Comparison of ENCODE assay signal across 24 cellular contexts in the genomic region with DNA sequence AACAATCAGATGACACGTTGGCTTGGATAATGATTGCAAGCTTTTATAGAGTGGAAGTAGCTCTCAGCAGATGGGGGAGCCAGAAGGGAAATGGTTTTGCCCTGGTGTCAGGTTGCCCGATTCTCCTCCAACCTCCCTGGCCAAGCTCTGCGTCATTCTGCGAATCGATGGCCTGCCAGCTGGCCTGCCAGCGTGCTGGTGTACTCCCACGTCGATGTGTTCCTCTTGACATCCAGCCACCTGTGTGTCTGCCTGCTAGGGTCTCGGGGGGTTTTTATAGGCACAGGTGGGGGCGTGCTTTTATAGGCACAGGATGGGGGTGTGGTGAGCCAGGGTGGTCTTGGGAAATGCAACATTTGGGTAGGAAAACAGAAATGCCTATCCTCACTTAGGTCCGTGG. TPM values are rescaled to one million over a fixed set of nuclear protein-coding genes. Genes with fewer than 3 reads are reported as not detected.
DNase-seq lines count a peak whose midpoint lies in the region; ATAC-seq and TF ChIP-seq lines count a peak whose summit lies in the region.
"Had no signal": no experiment of that assay in that cellular context is flagged by ENCODE, and none has a peak within 500 bp of the region (broad histone marks: within the 10 kb centered on the region; RNA-seq: fewer than 3 reads in every experiment).

No MANE protein-coding gene starts in this region.

- H3K4me3 Mint-ChIP-seq in endodermal cell = no peak overlapping the region
- H3K4me3 Mint-ChIP-seq: activated CD4-positive, alpha-beta T cell treated with anti-CD3 and anti-CD28 coated beads for 36 hours; central memory CD8-positive, alpha-beta T cell had no signal

- H3K27ac Mint-ChIP-seq in endodermal cell = no peak overlapping the region
- H3K27ac Mint-ChIP-seq: activated CD4-positive, alpha-beta T cell treated with anti-CD3 and anti-CD28 coated beads for 36 hours had no signal

- ATAC-seq in gastrocnemius medialis = peak; percentile 64 to 77
- ATAC-seq: activated CD4-positive, alpha-beta T cell treated with anti-CD3 and anti-CD28 coated beads for 36 hours; GM12878 had no signal

- H3K27me3 ChIP-seq in HUES64 (ENCODE audit: insufficient read depth, low read length) = no peaks in the 10 kb centered on the region
- no peaks in the 10 kb centered on the region for H3K27me3 ChIP-seq in endodermal cell (ENCODE audit: control insufficient read depth, insufficient read depth, low read length, poor library complexity, severe bottlenecking)
- H3K27me3 ChIP-seq in gastrocnemius medialis = no peaks in the 10 kb centered on the region
- H3K27me3 ChIP-seq: suprapubic skin had no signal

- intact Hi-C loops in gastrocnemius medialis (cut with DNase I; ENCODE audit: low total_unique reads) = no loop called here

- peaks cover 12% of the 10 kb centered on the region for H3K36me3 Mint-ChIP-seq in endodermal cell (ENCODE audit: low read depth)

- H3K9me3 Mint-ChIP-seq in endodermal cell = peaks cover 25% of the 10 kb centered on the region

- in situ Hi-C loops in gastrocnemius medialis (cut with MboI; ENCODE audit: low sequenced_read_pairs in 4 of 4) = no loop called here

- TF ChIP-seq CTCF in endodermal cell (conservative IDR thresholded peaks at IDR 0.05) = no peak
- no peak for TF ChIP-seq CTCF in gastrocnemius medialis (IDR thresholded peaks at IDR 0.05 in 4 of 5, conservative IDR thresholded peaks at IDR 0.05 in 1 of 5)

- DNase-seq in NCI-H446 treated with DMSO at 0.1 percent for 48 hours (lab: John Stamatoyannopoulos, UW) (peak; percentile 86), endodermal cell (peak; percentile 39), gastrocnemius medialis (peak; percentile 74 to 91), 8988T (no peak), NOMO-1 treated with dmso at 0.1 percent for 144 hours (lab: John Stamatoyannopoulos, UW; ENCODE audit: unreplicated experiment) (no peak), kidney tubule cell (ENCODE audit: low spot score) (no peak)
- no peak for DNase-seq in activated effector memory CD4-positive, alpha-beta T cell treated with anti-CD3 and anti-CD28 coated beads, Interleukin-2, amount 50 U/mL, for 16 hours
- DNase-seq: activated CD4-positive, alpha-beta T cell treated with anti-CD3 and anti-CD28 coated beads for 36 hours; activated CD8-positive, alpha-beta memory T cell treated with anti-CD3 and anti-CD28 coated beads, Interleukin-2, amount 50 U/mL, for 4 hours; activated gamma-delta T cell treated with Interleukin-2 at 50 U/mL for 16 hours; amygdala; COR-L47; hippocampal formation; left ventricle myocardium inferior; NCI-H1048; NCI-H226; nucleus accumbens; SK-N-SH; stimulated activated CD4-positive, alpha-beta T cell treated with anti-CD3 and anti-CD28 coated beads, Interleukin-4, amount 100 ng/mL, for 1 hour; T1000 had no signal

- no peaks in the 10 kb centered on the region for H3K9me3 ChIP-seq in HUES64 (ENCODE audit: insufficient read depth, low read depth, low read length)
- H3K9me3 ChIP-seq in endodermal cell (ENCODE audit: control insufficient read depth, low read length) = peaks cover 28% of the 10 kb centered on the region
- H3K9me3 ChIP-seq in gastrocnemius medialis = no peaks in the 10 kb centered on the region
- H3K9me3 ChIP-seq: suprapubic skin had no signal

- no peak overlapping the region; the same call in 1 of the 2 replicates for H3K27ac ChIP-seq in HUES64 (ENCODE audit: low read depth, low read length)
- no peak overlapping the region for H3K27ac ChIP-seq in endodermal cell (ENCODE audit: low read depth, low read length)
- peak overlapping the region; percentile 78 to 86 (median 84) for H3K27ac ChIP-seq in gastrocnemius medialis
- H3K27ac ChIP-seq: left ventricle myocardium inferior, suprapubic skin had no signal

- WGBS in HUES64 = 84% methylated on average over 11 of the region's 11 CpGs
- 87 to 100% methylated on average over 3 to 11 of the region's 11 CpGs for WGBS in endodermal cell (ENCODE audit: insufficient coverage in 1 of 2, insufficient read length in 1 of 2), 2 experiments

- no peaks in the 10 kb centered on the region for H3K27me3 Mint-ChIP-seq in endodermal cell (ENCODE audit: insufficient read depth)
- H3K27me3 Mint-ChIP-seq: activated CD4-positive, alpha-beta T cell treated with anti-CD3 and anti-CD28 coated beads for 36 hours; central memory CD8-positive, alpha-beta T cell had no signal

- H3K4me1 ChIP-seq in HUES64 (ENCODE audit: insufficient read depth, low read length) = peaks cover 40% of the 10 kb centered on the region
- H3K4me1 ChIP-seq in endodermal cell (ENCODE audit: control insufficient read depth, insufficient read depth, low read length) = no peaks in the 10 kb centered on the region
- H3K4me1 ChIP-seq in gastrocnemius medialis = peaks cover 38 to 42% of the 10 kb centered on the region in 2 donors

- H3K36me3 ChIP-seq in HUES64 (ENCODE audit: insufficient read depth, low read length) = no peaks in the 10 kb centered on the region
- H3K36me3 ChIP-seq in endodermal cell (ENCODE audit: control insufficient read depth, insufficient read depth, low read length) = peaks cover 5% of the 10 kb centered on the region
- H3K36me3 ChIP-seq in gastrocnemius medialis = no peaks in the 10 kb centered on the region
- H3K36me3 ChIP-seq: suprapubic skin had no signal

- peaks cover 9% of the 10 kb centered on the region for H3K4me1 Mint-ChIP-seq in endodermal cell
- H3K4me1 Mint-ChIP-seq: central memory CD8-positive, alpha-beta T cell had no signal

- H3K9ac ChIP-seq in HUES64 (ENCODE audit: low read depth, low read length) = no peak overlapping the region
- H3K9ac ChIP-seq in endodermal cell (ENCODE audit: extremely low read depth, low read length, poor library complexity, severe bottlenecking) = no peak overlapping the region
- H3K9ac ChIP-seq: SK-N-SH had no signal

- TF ChIP-seq POLR2A in gastrocnemius medialis (IDR thresholded peaks at IDR 0.05) = no peak

- H3K4me3 ChIP-seq in HUES64 (ENCODE audit: low read length) (peak overlapping the region; percentile 21), endodermal cell (ENCODE audit: low read length) (no peak overlapping the region), gastrocnemius medialis (peak overlapping the region in 2 of 4 donors; percentile 4 to 12)
- H3K4me3 ChIP-seq: GM12878, left ventricle myocardium inferior, suprapubic skin had no signal

RNA-seq across cellular contexts. Expression of gene NET1, which starts 4.6 kb away (rescaled TPM):
- 41.6 TPM for polyA plus RNA-seq in HUES64 (2013, experiment 1 of 2)
- 45.3 TPM for polyA plus RNA-seq in HUES64 (2013, experiment 2 of 2)
- total RNA-seq in endodermal cell (10 to 100 TPM; 47.3 to 64.9 TPM), gastrocnemius medialis (10 to 100 TPM; 19.8 to 76.4 (median 36.3) TPM)
- 36.3 TPM for polyA plus RNA-seq in endodermal cell (2013, experiment 1 of 2)
- polyA plus RNA-seq in endodermal cell (2013, experiment 2 of 2) = 33.0 TPM

RNA-seq across cellular contexts. Expression of gene TUBAL3, which starts 12.4 kb away (rescaled TPM):
- not detected for polyA plus RNA-seq in HUES64 (2013, experiment 1 of 2)
- not detected for polyA plus RNA-seq in HUES64 (2013, experiment 2 of 2)
- total RNA-seq in endodermal cell (not detected), gastrocnemius medialis (under 1 TPM in 1 of 4 donors, not detected in 3; 0.18 TPM)
- polyA plus RNA-seq in endodermal cell (2013, experiment 1 of 2) = not detected
- not detected for polyA plus RNA-seq in endodermal cell (2013, experiment 2 of 2)
- total RNA-seq: activated CD4-positive, alpha-beta T cell treated with anti-CD3 and anti-CD28 coated beads for 36 hours; GM12878 had no signal
- polyA plus RNA-seq: SK-N-SH had no signal

RNA-seq across cellular contexts. Expression of gene UCN3, which starts 52.2 kb away (rescaled TPM):
- not detected for polyA plus RNA-seq in HUES64 (2013, experiment 1 of 2)
- polyA plus RNA-seq in HUES64 (2013, experiment 2 of 2) = not detected
- total RNA-seq in endodermal cell (not detected), gastrocnemius medialis (not detected)
- not detected for polyA plus RNA-seq in endodermal cell (2013, experiment 1 of 2)
- not detected for polyA plus RNA-seq in endodermal cell (2013, experiment 2 of 2)
- total RNA-seq: activated CD4-positive, alpha-beta T cell treated with anti-CD3 and anti-CD28 coated beads for 36 hours; GM12878; left ventricle myocardium inferior; suprapubic skin had no signal
- polyA plus RNA-seq: GM12878, SK-N-SH had no signal

Comparison
In these comparisons a context has a peak if more than half of its experiments do, and no peak if none do; other contexts are left out.
1. H3K27ac ChIP-seq: peak in gastrocnemius medialis (4 of 4); none in HUES64 (single experiment) and endodermal cell (single experiment).
2. DNase-seq: peak in NCI-H446 treated with DMSO at 0.1 percent for 48 hours (single experiment), endodermal cell (single experiment) and gastrocnemius medialis (2 of 2); none in 8988T (single experiment), NOMO-1 treated with dmso at 0.1 percent for 144 hours (single experiment), activated effector memory CD4-positive, alpha-beta T cell treated with anti-CD3 and anti-CD28 coated beads, Interleukin-2, amount 50 U/mL, for 16 hours (single experiment) and kidney tubule cell (single experiment).